Comparison of ENCODE assay signal across 21 cellular contexts in the genomic region with DNA sequence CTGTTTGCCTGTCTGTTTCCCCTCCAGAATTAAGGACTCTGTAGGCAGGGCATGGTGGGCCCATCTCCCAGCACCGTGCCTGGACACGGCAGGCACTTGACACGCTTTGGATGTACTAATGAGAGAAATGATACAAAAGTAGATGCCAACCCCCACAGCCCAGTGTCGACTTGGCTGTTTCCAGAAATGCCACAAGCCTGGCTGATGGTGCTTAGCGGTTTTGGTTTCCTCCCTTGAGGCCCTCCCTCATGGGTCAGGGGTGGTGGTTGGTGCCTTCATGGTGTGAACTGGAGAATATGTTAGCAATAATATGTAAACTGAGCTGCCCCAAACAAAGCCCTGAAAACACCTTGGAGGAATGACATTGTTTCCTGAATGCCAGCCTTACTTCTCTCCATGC. TPM values are rescaled to one million over a fixed set of nuclear protein-coding genes. Genes with fewer than 3 reads are reported as not detected.
"Had no signal": no experiment of that assay in that cellular context is flagged by ENCODE, and none has a peak within 500 bp of the region (broad histone marks: within the 10 kb centered on the region; RNA-seq: fewer than 3 reads in every experiment).

No MANE protein-coding gene starts in this region.

- H3K9ac ChIP-seq: parathyroid adenoma had no signal

- ATAC-seq: body of pancreas; left lobe of liver; stimulated activated naive B cell treated with anti-CD40 and anti-IgM and Interleukin-4, amounts not matched to agents 10 μg/mL and 1 μg/mL and 100 μg/mL, for 72 hours had no signal

- H3K4me3 ChIP-seq: body of pancreas, colonic mucosa, esophagus muscularis mucosa, tibial nerve, vagina had no signal

- H3K4me3 Mint-ChIP-seq: activated B cell treated with CpG ODN at 0.5 μM for 24 hours; activated CD4-positive, alpha-beta T cell treated with anti-CD3 and anti-CD28 coated beads, Interleukin-2, amount 10 ng/mL, durations not matched to agents 24 days and 14 days; activated naive CD8-positive, alpha-beta T cell; activated T-cell treated with anti-CD3 and anti-CD28 coated beads, Interleukin-2, amount 50 U/mL, for 24 hours; naive B cell; stimulated activated naive B cell treated with anti-CD40 and anti-IgM and Interleukin-4, amounts not matched to agents 10 μg/mL and 1 μg/mL and 100 μg/mL, for 72 hours had no signal

- H3K9me3 Mint-ChIP-seq: activated B cell treated with CpG ODN at 0.5 μM for 24 hours; activated CD4-positive, alpha-beta T cell treated with anti-CD3 and anti-CD28 coated beads, Interleukin-2, amount 10 ng/mL, durations not matched to agents 24 days and 14 days; activated T-cell treated with anti-CD3 and anti-CD28 coated beads, Interleukin-2, amount 50 U/mL, for 24 hours; naive B cell; stimulated activated naive B cell treated with anti-CD40 and anti-IgM and Interleukin-4, amounts not matched to agents 10 μg/mL and 1 μg/mL and 100 μg/mL, for 72 hours had no signal

- H3K27me3 ChIP-seq: body of pancreas, colonic mucosa, esophagus muscularis mucosa, tibial nerve, vagina had no signal

- H3K4me1 Mint-ChIP-seq: activated B cell treated with CpG ODN at 0.5 μM for 24 hours; activated CD4-positive, alpha-beta T cell treated with anti-CD3 and anti-CD28 coated beads, Interleukin-2, amount 10 ng/mL, durations not matched to agents 24 days and 14 days; naive B cell; stimulated activated naive B cell treated with anti-CD40 and anti-IgM and Interleukin-4, amounts not matched to agents 10 μg/mL and 1 μg/mL and 100 μg/mL, for 72 hours had no signal

- DNase-seq: activated B cell treated with CpG ODN at 0.5 μM for 24 hours; activated CD4-positive, alpha-beta T cell treated with anti-CD3 and anti-CD28 coated beads, Interleukin-2, amount 10 ng/mL, durations not matched to agents 24 days and 14 days; activated gamma-delta T cell; activated T-cell treated with anti-CD3 and anti-CD28 coated beads, Interleukin-2, amount 50 U/mL, for 24 hours; amygdala; body of pancreas; central memory CD4-positive, alpha-beta T cell; colonic mucosa; islet precursor cell; mammary epithelial cell; naive B cell; stimulated activated CD4-positive, alpha-beta T cell treated with anti-CD3 and anti-CD28 coated beads, Interleukin-2, amount 100 ng/mL, for 48 hours; stimulated activated naive B cell treated with anti-CD40 and anti-IgM and Interleukin-4, amounts not matched to agents 10 μg/mL and 1 μg/mL and 100 μg/mL, for 72 hours; substantia nigra had no signal

- H3K36me3 ChIP-seq: colonic mucosa, esophagus muscularis mucosa, tibial nerve, vagina had no signal

- H3K27ac ChIP-seq: body of pancreas, colonic mucosa, esophagus muscularis mucosa, parathyroid adenoma, tibial nerve, vagina had no signal

- H3K4me1 ChIP-seq: body of pancreas, colonic mucosa, esophagus muscularis mucosa, parathyroid adenoma, tibial nerve, vagina had no signal

- H3K36me3 Mint-ChIP-seq: activated naive CD8-positive, alpha-beta T cell; naive B cell had no signal

- H3K9me3 ChIP-seq: body of pancreas, colonic mucosa, esophagus muscularis mucosa, tibial nerve, vagina had no signal

- H3K27ac Mint-ChIP-seq: activated B cell treated with CpG ODN at 0.5 μM for 24 hours; activated CD4-positive, alpha-beta T cell treated with anti-CD3 and anti-CD28 coated beads, Interleukin-2, amount 10 ng/mL, durations not matched to agents 24 days and 14 days; activated naive CD8-positive, alpha-beta T cell; activated T-cell treated with anti-CD3 and anti-CD28 coated beads, Interleukin-2, amount 50 U/mL, for 24 hours; naive B cell; stimulated activated naive B cell treated with anti-CD40 and anti-IgM and Interleukin-4, amounts not matched to agents 10 μg/mL and 1 μg/mL and 100 μg/mL, for 72 hours had no signal

RNA-seq across cellular contexts. Expression of a gene that starts 55.5 kb away (rescaled TPM):
- total RNA-seq: body of pancreas, renal cortical epithelial cell had no signal
